ENCODE assay signal across 24 cellular contexts in genomic region chr14:86652512-86652911, GRCh38.
"Had no signal": no experiment of that assay in that cellular context is flagged by ENCODE, and none has a peak within 500 bp of the region (broad histone marks: within the 10 kb centered on the region; RNA-seq: fewer than 3 reads in every experiment).

No MANE protein-coding gene starts in this region.

- H3K27ac ChIP-seq: epithelial cell of prostate, esophagus squamous epithelium, gastroesophageal sphincter had no signal

- H3K4me1 ChIP-seq: esophagus squamous epithelium, gastroesophageal sphincter had no signal

- H3K27me3 Mint-ChIP-seq: activated CD4-positive, alpha-beta memory T cell treated with anti-CD3 and anti-CD28 coated beads, Interleukin-2, amount 10 ng/mL, durations not matched to agents 7 days and 5 days; activated CD4-positive, alpha-beta T cell treated with anti-CD3 and anti-CD28 coated beads for 36 hours; activated CD4-positive, alpha-beta T cell treated with anti-CD3 and anti-CD28 coated beads, Interleukin-2, amount 10 ng/mL, durations not matched to agents 7 days and 5 days; activated naive CD4-positive, alpha-beta T cell treated with anti-CD3 and anti-CD28 coated beads, Interleukin-2, amount 10 ng/mL, durations not matched to agents 7 days and 5 days; activated naive CD8-positive, alpha-beta T cell treated with anti-CD3 and anti-CD28 coated beads, Interleukin-2, amount 10 ng/mL, durations not matched to agents 7 days and 5 days; activated T-cell treated with anti-CD3 and anti-CD28 coated beads, Interleukin-2, amount 50 U/mL, for 24 hours had no signal

- H3K4me3 ChIP-seq: esophagus squamous epithelium, gastroesophageal sphincter had no signal

- H3K27ac Mint-ChIP-seq: activated CD4-positive, alpha-beta memory T cell treated with anti-CD3 and anti-CD28 coated beads, Interleukin-2, amount 10 ng/mL, durations not matched to agents 7 days and 5 days; activated CD4-positive, alpha-beta T cell treated with anti-CD3 and anti-CD28 coated beads for 36 hours; activated CD4-positive, alpha-beta T cell treated with anti-CD3 and anti-CD28 coated beads, Interleukin-2, amount 10 ng/mL, durations not matched to agents 7 days and 5 days; activated naive CD4-positive, alpha-beta T cell treated with anti-CD3 and anti-CD28 coated beads, Interleukin-2, amount 10 ng/mL, durations not matched to agents 7 days and 5 days; activated naive CD4-positive, alpha-beta T cell treated with anti-CD3 and anti-CD28 coated beads, Interleukin-2, amount 50 U/mL, for 72 hours; activated naive CD8-positive, alpha-beta T cell treated with anti-CD3 and anti-CD28 coated beads, Interleukin-2, amount 10 ng/mL, durations not matched to agents 7 days and 5 days; activated T-cell treated with anti-CD3 and anti-CD28 coated beads, Interleukin-2, amount 50 U/mL, for 24 hours; activated T-cell treated with anti-CD3 and anti-CD28 coated beads, Interleukin-2, amount 50 U/mL, for 72 hours had no signal

- H3K27me3 ChIP-seq: esophagus squamous epithelium, gastroesophageal sphincter had no signal

- H3K4me3 Mint-ChIP-seq: activated CD4-positive, alpha-beta memory T cell treated with anti-CD3 and anti-CD28 coated beads, Interleukin-2, amount 10 ng/mL, durations not matched to agents 7 days and 5 days; activated CD4-positive, alpha-beta T cell treated with anti-CD3 and anti-CD28 coated beads for 36 hours; activated CD4-positive, alpha-beta T cell treated with anti-CD3 and anti-CD28 coated beads, Interleukin-2, amount 10 ng/mL, durations not matched to agents 7 days and 5 days; activated naive CD4-positive, alpha-beta T cell treated with anti-CD3 and anti-CD28 coated beads, Interleukin-2, amount 10 ng/mL, durations not matched to agents 7 days and 5 days; activated naive CD8-positive, alpha-beta T cell treated with anti-CD3 and anti-CD28 coated beads, Interleukin-2, amount 10 ng/mL, durations not matched to agents 7 days and 5 days; activated T-cell treated with anti-CD3 and anti-CD28 coated beads, Interleukin-2, amount 50 U/mL, for 24 hours; activated T-cell treated with anti-CD3 and anti-CD28 coated beads, Interleukin-2, amount 50 U/mL, for 72 hours had no signal

- H3K9me3 ChIP-seq: esophagus squamous epithelium, gastroesophageal sphincter had no signal

- H3K4me1 Mint-ChIP-seq: activated CD4-positive, alpha-beta memory T cell treated with anti-CD3 and anti-CD28 coated beads, Interleukin-2, amount 10 ng/mL, durations not matched to agents 7 days and 5 days; activated CD4-positive, alpha-beta T cell treated with anti-CD3 and anti-CD28 coated beads for 36 hours; activated CD4-positive, alpha-beta T cell treated with anti-CD3 and anti-CD28 coated beads, Interleukin-2, amount 10 ng/mL, durations not matched to agents 7 days and 5 days; activated naive CD4-positive, alpha-beta T cell treated with anti-CD3 and anti-CD28 coated beads, Interleukin-2, amount 10 ng/mL, durations not matched to agents 7 days and 5 days; activated naive CD8-positive, alpha-beta T cell treated with anti-CD3 and anti-CD28 coated beads, Interleukin-2, amount 10 ng/mL, durations not matched to agents 7 days and 5 days had no signal

- H3K36me3 ChIP-seq: esophagus squamous epithelium, gastroesophageal sphincter had no signal

- DNase-seq: activated CD4-positive, alpha-beta memory T cell treated with anti-CD3 and anti-CD28 coated beads, Interleukin-2, amount 10 ng/mL, durations not matched to agents 7 days and 5 days; activated CD4-positive, alpha-beta T cell treated with anti-CD3 and anti-CD28 coated beads for 36 hours; activated CD4-positive, alpha-beta T cell treated with anti-CD3 and anti-CD28 coated beads, Interleukin-2, amount 10 ng/mL, durations not matched to agents 7 days and 5 days; activated CD4-positive, alpha-beta T cell treated with anti-CD3 and anti-CD28 coated beads, Interleukin-2, amount 50 U/mL, for 4 hours; activated CD4-positive, CD25-positive, alpha-beta regulatory T cell; activated CD4-positive, CD25-positive, alpha-beta regulatory T cell treated with anti-CD3 and anti-CD28 coated beads, Interleukin-2, amount 50 U/mL, for 72 hours; activated CD8-positive, alpha-beta memory T cell treated with anti-CD3 and anti-CD28 coated beads, Interleukin-2, amount 50 U/mL, for 48 hours; activated gamma-delta T cell; activated naive CD4-positive, alpha-beta T cell; activated naive CD4-positive, alpha-beta T cell treated with anti-CD3 and anti-CD28 coated beads, Interleukin-2, amount 10 ng/mL, durations not matched to agents 7 days and 5 days; activated naive CD8-positive, alpha-beta T cell treated with anti-CD3 and anti-CD28 coated beads, Interleukin-2, amount 10 ng/mL, durations not matched to agents 7 days and 5 days; activated T-cell treated with anti-CD3 and anti-CD28 coated beads for 4 hours; activated T-cell treated with anti-CD3 and anti-CD28 coated beads, Interleukin-2, amount 50 U/mL, for 24 hours; activated T-cell treated with anti-CD3 and anti-CD28 coated beads, Interleukin-2, amount 50 U/mL, for 72 hours; amniotic stem cell; anterior cingulate cortex; cortex of kidney; effector CD8-positive, alpha-beta T cell; esophagus squamous epithelium; foreskin melanocyte; T-helper 2 cell had no signal

- H3K9me3 Mint-ChIP-seq: activated CD4-positive, alpha-beta T cell treated with anti-CD3 and anti-CD28 coated beads, Interleukin-2, amount 10 ng/mL, durations not matched to agents 7 days and 5 days; activated naive CD8-positive, alpha-beta T cell treated with anti-CD3 and anti-CD28 coated beads, Interleukin-2, amount 10 ng/mL, durations not matched to agents 7 days and 5 days had no signal

- H3K36me3 Mint-ChIP-seq: activated naive CD4-positive, alpha-beta T cell treated with anti-CD3 and anti-CD28 coated beads, Interleukin-2, amount 10 ng/mL, durations not matched to agents 7 days and 5 days; activated naive CD8-positive, alpha-beta T cell treated with anti-CD3 and anti-CD28 coated beads, Interleukin-2, amount 10 ng/mL, durations not matched to agents 7 days and 5 days had no signal

- ATAC-seq: activated CD4-positive, alpha-beta T cell treated with anti-CD3 and anti-CD28 coated beads for 36 hours; activated naive CD4-positive, alpha-beta T cell treated with anti-CD3 and anti-CD28 coated beads, Interleukin-2, amount 50 U/mL, for 72 hours; activated T-cell treated with anti-CD3 and anti-CD28 coated beads, Interleukin-2, amount 50 U/mL, for 72 hours; gastroesophageal sphincter had no signal
